Comparison of ENCODE assay signal across 8 cellular contexts in genomic region chr3:51498871-51499790, GRCh38. TPM values are rescaled to one million over a fixed set of nuclear protein-coding genes. Genes with fewer than 3 reads are reported as not detected.
DNase-seq lines count a peak whose midpoint lies in the region; ATAC-seq and TF ChIP-seq lines count a peak whose summit lies in the region.

No MANE protein-coding gene starts in this region.

- H3K9me3 Mint-ChIP-seq in T-cell, result no peaks in the 10 kb centered on the region

- intact Hi-C loops in left cardiac atrium (cut with DNase I) (no loop called here), posterior cingulate gyrus (cut with DNase I) (loop anchor here (1.0 kb wide), 1 partner anchor 172 kb away; the partner anchor contains the start of gene TEX264)

- H3K36me3 ChIP-seq in upper lobe of left lung, result peaks cover 0 to 9% (median 5%) of the 10 kb centered on the region in 4 donors

- CTCF ChIA-PET in T-cell (lab: Charles Lee), result interaction anchor here in 1 of 2 donors (0.6 to 4.8 kb wide), 17 partner anchors 10 to 1037 kb away, joined by 3 to 89 read pairs (median 4); partner anchors contain the start of genes MANF, TEX264 and UQCC5

- no peaks in the 10 kb centered on the region for H3K36me3 Mint-ChIP-seq in T-cell

- peak overlapping the region; percentile 97 to 98 for H3K27ac Mint-ChIP-seq in T-cell

- peak; percentile 94 for DNase-seq in GM12865 (ENCODE audit: low read depth)
- DNase-seq in NCI-H1417 treated with DMSO at 0.1 percent for 48 hours (lab: John Stamatoyannopoulos, UW), result peak; percentile 40
- DNase-seq in T-cell, result peak; percentile 44 to 78 (median 59)
- peak; percentile 90 for DNase-seq in amniotic epithelial cell (ENCODE audit: low read depth)
- peak; percentile 95 for DNase-seq in left cardiac atrium
- DNase-seq in posterior cingulate gyrus, result peak; percentile 61 to 98 (median 80)
- peak; percentile 96 to 97 for DNase-seq in upper lobe of left lung

- H3K27me3 Mint-ChIP-seq in T-cell, result no peaks in the 10 kb centered on the region

- peaks cover 4 to 20% (median 7%) of the 10 kb centered on the region in 4 donors for H3K4me1 ChIP-seq in upper lobe of left lung

- no peak for TF ChIP-seq EP300 in upper lobe of left lung (IDR thresholded peaks at IDR 0.05)

- ATAC-seq in HG02798 (IDR thresholded peaks at IDR 0.05; ENCODE audit: poor library complexity, unreplicated experiment), result peak; percentile 64
- peak; percentile 60 to 68 (median 62) for ATAC-seq in T-cell (replicated peaks in 1 of 4)
- peak; percentile 85 to 88 for ATAC-seq in left cardiac atrium
- ATAC-seq in upper lobe of left lung (ENCODE audit: low FRiP score in 2 of 2), result peak; percentile 91 to 93

- H3K9me3 ChIP-seq in upper lobe of left lung, result no peaks in the 10 kb centered on the region

- H3K27me3 ChIP-seq in upper lobe of left lung, result no peaks in the 10 kb centered on the region

- peaks cover 19 to 37% (median 29%) of the 10 kb centered on the region in 3 donors for H3K4me1 Mint-ChIP-seq in T-cell

- WGBS in upper lobe of left lung, 2 donors, result 1% methylated on average over 39 to 41 of the region's 49 CpGs

- TF ChIP-seq CTCF in GM12865 (IDR thresholded peaks at IDR 0.05; ENCODE audit: insufficient read depth, low read depth, low read length, missing control alignments), result no peak
- no peak for TF ChIP-seq CTCF in upper lobe of left lung (IDR thresholded peaks at IDR 0.05)

- H3K4me3 ChIP-seq in GM12865 (ENCODE audit: low read depth, low read length) (peak overlapping the region; percentile 97), upper lobe of left lung (peak overlapping the region; percentile 45 to 93 (median 89))

- peak in 2 of 4 donors; percentile 17 to 60 for TF ChIP-seq POLR2A in upper lobe of left lung (IDR thresholded peaks at IDR 0.05)

- peak overlapping the region; percentile 94 to 99 (median 96) for H3K27ac ChIP-seq in upper lobe of left lung

- POLR2A ChIA-PET in T-cell (lab: Charles Lee), result interaction anchor here (0.6 to 1.5 kb wide), 6 partner anchors 11 to 309 kb away, joined by 3 to 13 read pairs (median 4); partner anchors contain the start of gene MANF (in 1 of the 2)

- H3K4me3 Mint-ChIP-seq in T-cell, result peak overlapping the region; percentile 86 to 97 (median 94)

RNA-seq across cellular contexts. Expression of gene DCAF1, which starts 0.7 kb away (rescaled TPM):
- 10 to 100 TPM; 25.4 to 36.7 (median 34.6) TPM for total RNA-seq in T-cell
- 10 to 100 TPM; 14.3 to 16.4 TPM for total RNA-seq in left cardiac atrium
- total RNA-seq in upper lobe of left lung, result 10 to 100 TPM; 18.6 to 23.9 (median 20.1) TPM

RNA-seq across cellular contexts. Expression of gene RAD54L2, which starts 39.4 kb away (rescaled TPM):
- 10 to 100 TPM; 35.9 to 42.8 (median 39.7) TPM for total RNA-seq in T-cell
- 10 to 100 TPM in 1 of 2 donors, 1 to 10 TPM in 1; 9.1 to 15.0 TPM for total RNA-seq in left cardiac atrium
- 10 to 100 TPM; 21.6 to 57.6 (median 27.3) TPM for total RNA-seq in upper lobe of left lung

Comparison
In these comparisons a context has a peak if more than half of its experiments do, and no peak if none do; other contexts are left out.
1. Peak in every context shown above with its lines: DNase-seq, ATAC-seq, H3K4me3 ChIP-seq and H3K27ac ChIP-seq.
2. DNase-seq: peak in every context shown above with its lines; median percentile 96 in upper lobe of left lung; 95 in left cardiac atrium; 94 in GM12865; 90 in amniotic epithelial cell; 80 in posterior cingulate gyrus; 59 in T-cell; 40 in NCI-H1417 treated with DMSO at 0.1 percent for 48 hours.